29 cellular contexts compared by ENCODE assay signal in the genomic region with DNA sequence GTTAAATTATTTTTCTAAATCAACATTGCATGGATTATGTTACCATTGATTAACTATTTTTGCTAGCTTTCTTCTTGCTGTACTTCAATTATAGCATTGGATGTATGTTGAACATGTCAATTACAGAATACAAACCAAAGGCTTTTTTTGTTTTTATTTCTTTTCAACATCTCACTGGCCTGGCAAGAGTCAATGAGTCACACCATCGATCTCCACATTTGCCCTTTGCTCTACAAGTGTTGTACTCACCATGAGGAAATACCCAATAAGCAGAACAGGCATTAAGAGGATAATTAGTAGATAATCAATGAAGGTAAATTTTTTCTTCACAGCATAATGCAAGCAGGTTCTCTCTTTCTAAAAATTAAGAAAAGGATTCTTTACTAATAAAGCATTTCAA. TPM values are rescaled to one million over a fixed set of nuclear protein-coding genes. Genes with fewer than 3 reads are reported as not detected.
"Had no signal": no experiment of that assay in that cellular context is flagged by ENCODE, and none has a peak within 500 bp of the region (broad histone marks: within the 10 kb centered on the region; RNA-seq: fewer than 3 reads in every experiment).

No MANE protein-coding gene starts in this region.

- H3K4me1 ChIP-seq: breast epithelium, tibial nerve, uterus had no signal

- H3K9me3 Mint-ChIP-seq: activated CD4-positive, alpha-beta memory T cell treated with anti-CD3 and anti-CD28 coated beads, Interleukin-2, amount 10 ng/mL, durations not matched to agents 7 days and 5 days; nephron; T-helper 2 cell treated with Interferon-gamma antibody and Interleukin-4, amounts not matched to agents 5 μg/mL and 100 μg/mL, for 36 hours had no signal

- H3K27me3 Mint-ChIP-seq: activated CD4-positive, alpha-beta memory T cell treated with anti-CD3 and anti-CD28 coated beads, Interleukin-2, amount 10 ng/mL, durations not matched to agents 7 days and 5 days; activated CD4-positive, alpha-beta T cell treated with anti-CD3 and anti-CD28 coated beads for 36 hours; activated naive CD4-positive, alpha-beta T cell treated with anti-CD3 and anti-CD28 coated beads, Interleukin-2, amount 10 ng/mL, durations not matched to agents 7 days and 5 days; activated T-cell treated with anti-CD3 and anti-CD28 coated beads, Interleukin-2, amount 50 U/mL, for 24 hours had no signal

- H3K79me2 ChIP-seq: hepatocyte had no signal

- H3K27me3 ChIP-seq: adrenal gland, breast epithelium, esophagus squamous epithelium, foreskin keratinocyte, hepatocyte, tibial nerve, uterus had no signal

- H3K27ac ChIP-seq: breast epithelium, esophagus squamous epithelium, foreskin keratinocyte, hepatocyte, tibial nerve, uterus had no signal

- FAIRE-seq: astrocyte, endothelial cell of umbilical vein, islet of Langerhans, TTC549 had no signal

- H3K36me3 ChIP-seq: adrenal gland, breast epithelium, tibial nerve, uterus had no signal

- H3K27ac Mint-ChIP-seq: activated CD4-positive, alpha-beta memory T cell treated with anti-CD3 and anti-CD28 coated beads, Interleukin-2, amount 10 ng/mL, durations not matched to agents 7 days and 5 days; activated CD4-positive, alpha-beta T cell treated with anti-CD3 and anti-CD28 coated beads for 36 hours; activated naive CD4-positive, alpha-beta T cell treated with anti-CD3 and anti-CD28 coated beads, Interleukin-2, amount 10 ng/mL, durations not matched to agents 7 days and 5 days; activated T-cell treated with anti-CD3 and anti-CD28 coated beads, Interleukin-2, amount 50 U/mL, for 24 hours; nephron; T-helper 2 cell treated with Interferon-gamma antibody and Interleukin-4, amounts not matched to agents 5 μg/mL and 100 μg/mL, for 36 hours had no signal

- DNase-seq: activated CD4-positive, alpha-beta memory T cell treated with anti-CD3 and anti-CD28 coated beads, Interleukin-2, amount 10 ng/mL, durations not matched to agents 7 days and 5 days; activated CD4-positive, alpha-beta T cell treated with anti-CD3 and anti-CD28 coated beads for 36 hours; activated effector memory CD4-positive, alpha-beta T cell treated with Interleukin-2 at 50 U/mL for 16 hours; activated naive CD4-positive, alpha-beta T cell treated with anti-CD3 and anti-CD28 coated beads, Interleukin-2, amount 10 ng/mL, durations not matched to agents 7 days and 5 days; activated T-cell treated with anti-CD3 and anti-CD28 coated beads, Interleukin-2, amount 50 U/mL, for 24 hours; adrenal gland; effector CD4-positive, alpha-beta T cell; esophagus squamous epithelium; foreskin keratinocyte; midbrain; nucleus accumbens; posterior cingulate gyrus; stimulated activated CD4-positive, alpha-beta T cell treated with anti-CD3 and anti-CD28 coated beads, Interleukin-12 subunit alpha, Interleukin-12 subunit beta, amount 100 ng/mL, for 4 hours; stimulated activated CD4-positive, alpha-beta T cell treated with anti-CD3 and anti-CD28 coated beads, Interleukin-1b, Interleukin-23, amount 100 ng/mL, for 48 hours; stimulated activated CD8-positive, alpha-beta memory T cell treated with anti-CD3 and anti-CD28 coated beads, Interleukin-4, amount 100 ng/mL, for 48 hours; stimulated activated naive CD4-positive, alpha-beta T cell treated with Interleukin-2 at 50 U/mL for 16 hours; uterus had no signal

- H3K4me3 Mint-ChIP-seq: activated CD4-positive, alpha-beta memory T cell treated with anti-CD3 and anti-CD28 coated beads, Interleukin-2, amount 10 ng/mL, durations not matched to agents 7 days and 5 days; activated CD4-positive, alpha-beta T cell treated with anti-CD3 and anti-CD28 coated beads for 36 hours; activated naive CD4-positive, alpha-beta T cell treated with anti-CD3 and anti-CD28 coated beads, Interleukin-2, amount 10 ng/mL, durations not matched to agents 7 days and 5 days; activated T-cell treated with anti-CD3 and anti-CD28 coated beads, Interleukin-2, amount 50 U/mL, for 24 hours; nephron; T-helper 2 cell treated with Interferon-gamma antibody and Interleukin-4, amounts not matched to agents 5 μg/mL and 100 μg/mL, for 36 hours had no signal

- ATAC-seq: foreskin keratinocyte had no signal

- H3K4me3 ChIP-seq: adrenal gland, breast epithelium, esophagus squamous epithelium, hepatocyte, tibial nerve, uterus had no signal

- H3K4me2 ChIP-seq: hepatocyte had no signal

- H3K9me3 ChIP-seq: adrenal gland, breast epithelium, esophagus squamous epithelium, tibial nerve, uterus had no signal

- H2AFZ ChIP-seq: hepatocyte had no signal

RNA-seq across cellular contexts. Expression of a gene that starts 23.3 kb away (rescaled TPM):
- total RNA-seq: astrocyte, cerebellum, endothelial cell of umbilical vein, lung microvascular endothelial cell, tibial nerve had no signal

RNA-seq across cellular contexts. Expression of a gene that starts 25.8 kb away (rescaled TPM):
- total RNA-seq: activated CD4-positive, alpha-beta memory T cell treated with anti-CD3 and anti-CD28 coated beads, Interleukin-2, amount 10 ng/mL, durations not matched to agents 7 days and 5 days; activated CD4-positive, alpha-beta T cell treated with anti-CD3 and anti-CD28 coated beads for 36 hours; adrenal gland; astrocyte; breast epithelium; cerebellum; endothelial cell of umbilical vein; esophagus squamous epithelium; hepatocyte; lung microvascular endothelial cell; renal cortical epithelial cell; tibial nerve; uterus had no signal
